In genomic region chr22:43331698-43332097, GRCh38 we compare ENCODE assay signal across 7 cellular contexts. TPM values are rescaled to one million over a fixed set of nuclear protein-coding genes. Genes with fewer than 3 reads are reported as not detected.
"Had no signal": no experiment of that assay in that cellular context is flagged by ENCODE, and none has a peak within 500 bp of the region (broad histone marks: within the 10 kb centered on the region; RNA-seq: fewer than 3 reads in every experiment).

No MANE protein-coding gene starts in this region.

- H3K4me2 ChIP-seq: KMS-11 had no signal

- H3K4me3 ChIP-seq: GM23248, HAP-1 had no signal

- H3K9me3 ChIP-seq: HAP-1 had no signal

- H3K36me3 ChIP-seq: HAP-1 had no signal

- H3K9ac ChIP-seq: GM23248, KMS-11 had no signal

- H3K27ac ChIP-seq: GM23248, KMS-11 had no signal

- ATAC-seq: HCT116 had no signal

- H3K4me1 ChIP-seq: HAP-1 had no signal

- DNase-seq: GM23248, GOT3, H7 had no signal

- H2AFZ ChIP-seq: GM23248 had no signal

RNA-seq across cellular contexts. Expression of gene SCUBE1, which starts 11.5 kb away (rescaled TPM):
- total RNA-seq: GM23248 had no signal
- polyA plus RNA-seq: GM23248, IgD-negative memory B cell had no signal
